ENCODE assay signal across 8 cellular contexts in the genomic region with DNA sequence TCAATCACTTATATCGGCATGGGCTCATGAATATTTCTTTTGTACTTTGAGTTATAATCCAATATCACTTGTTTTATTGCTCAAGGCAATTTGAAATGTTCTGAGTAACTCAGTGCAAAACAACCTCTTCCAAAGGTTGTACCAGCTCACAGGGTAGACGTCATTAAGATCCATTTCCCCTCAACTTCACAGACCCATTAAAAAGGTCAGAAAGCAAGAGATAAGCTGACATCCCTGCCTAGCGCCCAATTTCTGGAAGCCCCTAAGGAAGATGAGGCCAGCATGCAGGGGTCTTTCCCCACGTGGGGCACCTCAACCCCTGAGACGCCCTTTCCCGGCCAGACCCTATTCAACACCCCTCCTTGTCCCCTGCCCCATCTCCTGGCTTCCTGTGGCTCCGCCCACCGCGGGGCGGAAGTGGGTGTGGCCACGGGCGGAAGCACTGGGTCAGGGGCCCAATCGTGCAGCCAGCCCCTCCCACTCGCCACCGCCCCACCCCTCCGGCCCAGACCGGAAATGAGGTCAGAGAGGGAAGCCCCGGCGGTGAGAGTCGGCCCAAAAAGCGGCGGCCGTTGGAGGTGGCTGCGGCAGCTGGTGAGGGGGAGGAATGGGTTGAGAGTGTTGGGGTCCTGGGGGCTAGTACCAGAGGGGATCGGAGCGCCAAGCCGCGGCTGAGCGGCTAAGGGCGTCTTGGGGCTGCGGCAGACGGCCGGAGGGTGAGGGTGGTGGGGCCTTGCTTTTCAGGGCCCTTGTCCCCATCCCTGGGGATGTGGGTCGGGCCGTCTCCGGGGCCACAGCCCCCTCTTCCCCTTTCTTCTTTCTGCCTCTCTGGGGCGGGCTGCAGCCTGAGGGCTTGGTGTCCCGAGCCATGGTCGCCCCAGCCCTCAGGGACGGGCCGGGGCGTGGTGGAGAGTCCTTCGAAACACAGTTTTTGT. TPM values are rescaled to one million over a fixed set of nuclear protein-coding genes. Genes with fewer than 3 reads are reported as not detected.
DNase-seq lines count a peak whose midpoint lies in the region; ATAC-seq and TF ChIP-seq lines count a peak whose summit lies in the region.

GPATCH2L (plus strand) TSS at position 525 of the 935 bp plus-strand sequence. CDS start 2,442 bp downstream, outside the sequence.

- H3K9me3 ChIP-seq in right cardiac atrium (ENCODE audit: control insufficient read depth, low read length) (no peaks in the 10 kb centered on the region), uterus (no peaks in the 10 kb centered on the region)

- H3K27me3 ChIP-seq in right cardiac atrium (ENCODE audit: control insufficient read depth, insufficient read depth) (no peaks in the 10 kb centered on the region), uterus (no peaks in the 10 kb centered on the region)

- TF ChIP-seq POLR2A in uterus (IDR thresholded peaks at IDR 0.05), result peak; percentile 45 to 75

- H3K36me3 ChIP-seq in uterus, result no peaks in the 10 kb centered on the region

- peak; percentile 97 for DNase-seq in NCI-H1694 (lab: John Stamatoyannopoulos, UW)
- peak; percentile 95 to 98 (median 98) for DNase-seq in right cardiac atrium
- DNase-seq in putamen (ENCODE audit: low spot score), result peak; percentile 92
- peak; percentile 93 to 96 for DNase-seq in uterus

- H3K27ac ChIP-seq in angular gyrus (ENCODE audit: low read depth, low read length) (peak within 1 kb of the TSS; percentile 37), right cardiac atrium (ENCODE audit: low read length) (peak within 1 kb of the TSS; percentile 94), uterus (peak within 1 kb of the TSS; percentile 79 to 82)

- TF ChIP-seq CTCF in uterus (IDR thresholded peaks at IDR 0.05), result peak in 1 of 4 experiments; percentile 32

- 2% methylated on average over 43 of the region's 43 CpGs for WGBS in right cardiac atrium

- intact Hi-C loops in T-helper 2 cell treated with Interferon-gamma antibody and Interleukin-4, amounts not matched to agents 100 ng/mL and 5 ng/mL, for 36 hours (cut with micrococcal nuclease), result loop anchor here (1.0 to 5.0 kb wide), 6 partner anchors 166 to 1611 kb away; partner anchors contain the start of genes CIPC, ERG28, GSTZ1 and IFT43
- intact Hi-C loops in right cardiac atrium (cut with DNase I), result no loop called here
- intact Hi-C loops in uterus (cut with DNase I; ENCODE audit: low total_unique reads), result no loop called here

- H3K4me1 ChIP-seq in right cardiac atrium (ENCODE audit: control insufficient read depth, insufficient read depth, low read length), result peaks cover 8% of the 10 kb centered on the region
- H3K4me1 ChIP-seq in uterus, result peaks cover 7 to 14% of the 10 kb centered on the region in 2 donors

- ATAC-seq in GM18499 (IDR thresholded peaks at IDR 0.05; ENCODE audit: insufficient read depth, unreplicated experiment), result peak; percentile 55
- ATAC-seq in HG02884 (IDR thresholded peaks at IDR 0.05; ENCODE audit: unreplicated experiment), result peak; percentile 81
- ATAC-seq in right cardiac atrium, result peak; percentile 100

- H3K4me3 ChIP-seq in right cardiac atrium (ENCODE audit: low read length) (peak within 1 kb of the TSS; percentile 98), uterus (peak within 1 kb of the TSS; percentile 94 to 100)

RNA-seq across cellular contexts. Expression of gene GPATCH2L, which starts in this region (rescaled TPM):
- 49.0 and 51.5 TPM in 2 replicates for total RNA-seq in T-helper 2 cell treated with Interferon-gamma antibody and Interleukin-4, amounts not matched to agents 100 ng/mL and 5 ng/mL, for 36 hours
- total RNA-seq in right cardiac atrium (10 to 100 TPM; 32.7 to 81.4 (median 35.0) TPM), uterus (100 to 1,000 TPM in 2 of 4 donors, 10 to 100 TPM in 2; 47.6 to 230 (median 85.0) TPM)
- polyA plus RNA-seq in right cardiac atrium, result 9.7 TPM

Comparison
In these comparisons a context has a peak if more than half of its experiments do, and no peak if none do; other contexts are left out.
1. Peak in every context shown above with its lines: DNase-seq, ATAC-seq, H3K4me3 ChIP-seq and H3K27ac ChIP-seq.
2. H3K27ac ChIP-seq: peak in every context shown above with its lines; median percentile 94 in right cardiac atrium; 80 in uterus; 37 in angular gyrus.